In genomic region chr7:9210114-9210513, GRCh38 we compare ENCODE assay signal across 35 cellular contexts.
"Had no signal": no experiment of that assay in that cellular context is flagged by ENCODE, and none has a peak within 500 bp of the region (broad histone marks: within the 10 kb centered on the region; RNA-seq: fewer than 3 reads in every experiment).

No MANE protein-coding gene starts in this region.

- H3K36me3 ChIP-seq: MG63 had no signal

- H3K27me3 ChIP-seq: MG63 had no signal

- H3K4me2 ChIP-seq: KMS-11 had no signal

- H3K9me3 ChIP-seq: MG63 had no signal

- DNase-seq: Karpas-422, Kasumi-1, MG63, MM.1S, MV-4-11, NCI-H1048, NCI-H1092, NCI-H1092 treated with DMSO at 0.1 percent for 48 hours, NCI-H1105, NCI-H1105 treated with DMSO at 0.1 percent for 48 hours, NCI-H1417, NCI-H1417 treated with DMSO at 0.1 percent for 48 hours, NCI-H1436, NCI-H1436 treated with DMSO at 0.1 percent for 48 hours, NCI-H146, NCI-H1694, NCI-H1694 treated with DMSO at 0.1 percent for 48 hours, NCI-H187, NCI-H187 treated with DMSO at 0.1 percent for 48 hours, NCI-H1930, NCI-H2029, NCI-H2029 treated with DMSO at 0.1 percent for 48 hours, NCI-H2081, NCI-H2081 treated with DMSO at 0.1 percent for 48 hours, NCI-H2107, NCI-H2171, NCI-H2171 treated with DMSO at 0.1 percent for 48 hours, NCI-H2227 treated with DMSO at 0.1 percent for 48 hours, NCI-H226, NCI-H345, NCI-H446, NCI-H446 treated with DMSO at 0.1 percent for 48 hours, NCI-H510A, NCI-H510A treated with DMSO at 0.1 percent for 48 hours had no signal

- H3K4me3 ChIP-seq: MG63 had no signal

- H3K27ac ChIP-seq: KMS-11 had no signal

- H3K9ac ChIP-seq: KMS-11 had no signal
